Comparison of ENCODE assay signal across 8 cellular contexts in genomic region chr17:49523706-49524472, GRCh38. TPM values are rescaled to one million over a fixed set of nuclear protein-coding genes. Genes with fewer than 3 reads are reported as not detected.
DNase-seq lines count a peak whose midpoint lies in the region; ATAC-seq and TF ChIP-seq lines count a peak whose summit lies in the region.

No MANE protein-coding gene starts in this region.

- 51 to 59% (median 57%) methylated on average over 9 to 11 of the region's 11 CpGs for WGBS in stomach, 5 donors

- intact Hi-C loops in Right ventricle myocardium inferior (cut with DNase I) = no loop called here
- intact Hi-C loops in left ventricle myocardium inferior (cut with micrococcal nuclease) = no loop called here
- intact Hi-C loops in stomach (cut with DNase I; ENCODE audit: low total_unique reads) = no loop called here
- intact Hi-C loops in left colon (cut with DNase I, micrococcal nuclease) = no loop called here

- H3K27ac ChIP-seq in left ventricle myocardium inferior (replicated peaks) (no peak overlapping the region), SJCRH30 (peak overlapping the region; percentile 36; the same call in 1 of the 2 replicates), stomach (no peak overlapping the region)

- H3K36me3 ChIP-seq in left ventricle myocardium inferior (no peaks in the 10 kb centered on the region), SJCRH30 (no peaks in the 10 kb centered on the region), stomach (no peaks in the 10 kb centered on the region)

- TF ChIP-seq CTCF in left ventricle myocardium inferior (IDR thresholded peaks at IDR 0.05; ENCODE audit: borderline replicate concordance) (no peak), stomach (IDR thresholded peaks at IDR 0.05) (no peak)

- no peak for TF ChIP-seq EP300 in stomach (IDR thresholded peaks at IDR 0.05)

- H3K4me1 ChIP-seq in left ventricle myocardium inferior = peaks cover 7% of the 10 kb centered on the region
- peaks cover 40% of the 10 kb centered on the region for H3K4me1 ChIP-seq in SJCRH30
- peaks cover 0 to 10% (median 3%) of the 10 kb centered on the region in 4 donors for H3K4me1 ChIP-seq in stomach

- H3K4me3 ChIP-seq in left ventricle myocardium inferior = no peak overlapping the region
- no peak overlapping the region for H3K4me3 ChIP-seq in SJCRH30
- no peak overlapping the region for H3K4me3 ChIP-seq in stomach

- DNase-seq in Right ventricle myocardium inferior (ENCODE audit: missing footprints) (peak; percentile 60), left ventricle myocardium inferior (no peak), SJCRH30 (peak in 1 of 2 experiments; percentile 50), cerebellar cortex (ENCODE audit: low spot score) (peak; percentile 41), stomach (peak; percentile 79), SHP77 (lab: John Stamatoyannopoulos, UW) (no peak), cerebellar nuclear complex (lab: John Stamatoyannopoulos, UW) (no peak), left colon (no peak)

- peaks cover 41% of the 10 kb centered on the region for H3K27me3 ChIP-seq in left ventricle myocardium inferior (ENCODE audit: low read depth)
- no peaks in the 10 kb centered on the region for H3K27me3 ChIP-seq in SJCRH30
- peaks cover 0 to 35% (median 0%) of the 10 kb centered on the region in 3 donors for H3K27me3 ChIP-seq in stomach

- no peak for TF ChIP-seq POLR2A in stomach (IDR thresholded peaks at IDR 0.05)

- no peaks in the 10 kb centered on the region for H3K9me3 ChIP-seq in left ventricle myocardium inferior (replicated peaks)
- H3K9me3 ChIP-seq in SJCRH30 (replicated peaks) = no peaks in the 10 kb centered on the region
- H3K9me3 ChIP-seq in stomach = no peaks in the 10 kb centered on the region

- no peak for ATAC-seq in Right ventricle myocardium inferior
- ATAC-seq in left colon = no peak

RNA-seq across cellular contexts. Expression of gene NGFR, which starts 28.8 kb away (rescaled TPM):
- total RNA-seq in Right ventricle myocardium inferior (10.0 TPM), left ventricle myocardium inferior (8.9 TPM), stomach (1 to 10 TPM in 4 of 5 donors, not detected in 1; 1.9 to 6.6 (median 4.3) TPM), left colon (1 to 10 TPM; 1.1 to 2.8 TPM)
- total RNA-seq in SJCRH30 (2014; rRNA removed; shearing (Covaris generic)) = 104 and 105 TPM in 2 replicates
- polyA plus RNA-seq in stomach = 1 to 10 TPM; 1.1 to 4.0 (median 1.5) TPM

RNA-seq across cellular contexts. Expression of gene NXPH3, which starts 51.8 kb away (rescaled TPM):
- total RNA-seq in Right ventricle myocardium inferior = 4.5 TPM
- 4.0 TPM for total RNA-seq in left ventricle myocardium inferior
- 1.0 and 1.2 TPM in 2 replicates for total RNA-seq in SJCRH30 (2014; rRNA removed; shearing (Covaris generic))
- 10 to 100 TPM in 1 of 5 donors, 1 to 10 TPM in 2, not detected in 2; 1.0 to 10.7 (median 1.3) TPM for total RNA-seq in stomach
- 1 to 10 TPM in 1 of 3 donors, under 1 TPM in 2; 0.50 to 2.6 (median 0.92) TPM for polyA plus RNA-seq in stomach
- total RNA-seq in left colon = 1 to 10 TPM in 1 of 2 donors, under 1 TPM in 1; 0.70 to 3.6 TPM

Comparison
In these comparisons a context has a peak if more than half of its experiments do, and no peak if none do; other contexts are left out.
1. DNase-seq: peak in Right ventricle myocardium inferior (single experiment), cerebellar cortex (single experiment) and stomach (single experiment); none in left ventricle myocardium inferior (single experiment), SHP77 (0 of 2), cerebellar nuclear complex (0 of 2) and left colon (0 of 2).